In the genomic region with DNA sequence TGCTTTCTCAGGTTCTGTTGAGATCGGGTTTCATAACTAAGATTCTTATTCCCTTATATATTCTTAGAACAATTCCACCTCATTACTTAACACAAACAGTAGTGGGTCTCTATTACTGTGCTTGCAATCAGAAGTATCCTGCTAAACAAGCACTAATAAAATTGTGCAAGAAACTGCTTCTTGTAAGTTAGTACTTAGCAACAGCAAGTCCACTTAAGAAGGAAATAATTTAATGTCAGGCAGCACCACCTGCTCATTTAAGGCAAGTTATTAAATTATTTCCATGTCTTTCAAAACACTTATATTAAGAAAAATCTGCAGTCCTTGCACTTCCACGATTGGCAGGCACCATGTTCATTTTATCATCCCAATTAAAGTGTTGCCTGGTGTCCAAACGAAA, we compare ENCODE assay signal across 17 cellular contexts.
DNase-seq lines count a peak whose midpoint lies in the region; ATAC-seq, FAIRE-seq and TF ChIP-seq lines count a peak whose summit lies in the region.
"Had no signal": no experiment of that assay in that cellular context is flagged by ENCODE, and none has a peak within 500 bp of the region (broad histone marks: within the 10 kb centered on the region; RNA-seq: fewer than 3 reads in every experiment).

No MANE protein-coding gene starts in this region.

- POLR2A ChIA-PET in A549 (lab: Yijun Ruan, JAX): no interaction called here
- POLR2A ChIA-PET in naive thymus-derived CD8-positive, alpha-beta T cell (lab: Charles Lee): interaction anchor here (0.7 to 4.9 kb wide), 3 partner anchors 9 to 19 kb away, joined by 4 to 59 read pairs (median 6); no protein-coding TSS in a partner anchor
- POLR2A ChIA-PET in SK-N-SH (lab: Yijun Ruan, JAX): no interaction called here

- H3K36me3 ChIP-seq in GM23248 (ENCODE audit: low read depth) (peaks cover 13% of the 10 kb centered on the region; the same call in 1 of the 2 replicates), SK-N-SH (replicated peaks in 1 of 2; ENCODE audit: control insufficient read depth in 1 of 2, insufficient read depth in 2 of 2, low read length in 1 of 2) (peaks cover 6 to 23% of the 10 kb centered on the region in 2 experiments), colonic mucosa (no peaks in the 10 kb centered on the region), suprapubic skin (no peaks in the 10 kb centered on the region)
- H3K36me3 ChIP-seq: adrenal gland, esophagus squamous epithelium had no signal

- peak overlapping the region in 1 of 2 experiments; percentile 51; a peak in 3 of 6 replicates for H3K27ac ChIP-seq in A549
- H3K27ac ChIP-seq in GM23248: peak overlapping the region; percentile 88
- H3K27ac ChIP-seq in SK-N-SH (ENCODE audit: low read depth in 2 of 2, low read length in 1 of 2): no peak overlapping the region
- no peak overlapping the region for H3K27ac ChIP-seq in colonic mucosa
- H3K27ac ChIP-seq in suprapubic skin: no peak overlapping the region
- H3K27ac ChIP-seq: C4-2B had no signal

- no peaks in the 10 kb centered on the region for H3K27me3 Mint-ChIP-seq in naive thymus-derived CD8-positive, alpha-beta T cell
- no peaks in the 10 kb centered on the region for H3K27me3 Mint-ChIP-seq in CD14-positive monocyte (ENCODE audit: low read depth in 3 of 3)

- no peak for DNase-seq in A549 (ENCODE audit: low read depth in 1 of 2, low spot score in 1 of 2)
- peak; percentile 29 for DNase-seq in GM23248
- DNase-seq in choroid plexus epithelial cell (ENCODE audit: low read depth): peak; percentile 59
- no peak for DNase-seq in naive thymus-derived CD8-positive, alpha-beta T cell
- DNase-seq in SK-N-SH: no peak
- no peak for DNase-seq in CD14-positive monocyte (ENCODE audit: low spot score)
- no peak for DNase-seq in colonic mucosa
- no peak for DNase-seq in suprapubic skin (ENCODE audit: low spot score in 2 of 2)
- DNase-seq: adrenal gland; esophagus squamous epithelium; mesendoderm; NCI-H2107; NK-92 treated with Interleukin-12 subunit alpha and Interleukin-12 subunit beta, amount 100 ng/mL, for 24 hours; SHP77 had no signal

- peaks cover 16% of the 10 kb centered on the region; the same call in 2 of the 3 replicates for H3K4me1 ChIP-seq in A549
- peaks cover 58% of the 10 kb centered on the region for H3K4me1 ChIP-seq in GM23248 (ENCODE audit: insufficient read depth)
- peaks cover 7 to 23% of the 10 kb centered on the region in 2 experiments; a peak in 3 of 4 replicates for H3K4me1 ChIP-seq in SK-N-SH (ENCODE audit: control insufficient read depth in 1 of 2, insufficient read depth in 2 of 2, low read depth in 1 of 2, low read length in 1 of 2)
- H3K4me1 ChIP-seq in colonic mucosa: no peaks in the 10 kb centered on the region
- H3K4me1 ChIP-seq in suprapubic skin: peaks cover 17% of the 10 kb centered on the region

- TF ChIP-seq EP300 in A549 (IDR thresholded peaks at IDR 0.05) (no peak), SK-N-SH (IDR thresholded peaks at IDR 0.05; ENCODE audit: borderline replicate concordance in 1 of 2, low read depth in 1 of 2, low read length in 1 of 2) (no peak), suprapubic skin (IDR thresholded peaks at IDR 0.05) (no peak)

- in situ Hi-C loops in GM23248 (cut with MboI): no loop called here

- TF ChIP-seq POLR2A in A549 (IDR thresholded peaks at IDR 0.05; ENCODE audit: low read length) (no peak), suprapubic skin (IDR thresholded peaks at IDR 0.05) (no peak)

- peaks cover 0 to 10% (median 0%) of the 10 kb centered on the region in 9 donors for H3K9me3 Mint-ChIP-seq in naive thymus-derived CD8-positive, alpha-beta T cell
- peaks cover 0 to 5% (median 2%) of the 10 kb centered on the region in 7 donors for H3K9me3 Mint-ChIP-seq in CD14-positive monocyte

- CTCF ChIA-PET in A549 (lab: Yijun Ruan, JAX) (no interaction called here), SK-N-SH (lab: Yijun Ruan, JAX) (interaction anchor here (1.0 to 1.2 kb wide), 2 partner anchors 102 to 545 kb away, joined by 3 read pairs; no protein-coding TSS in a partner anchor)

- peak overlapping the region in 6 of 10 donors; percentile 38 to 87 (median 78) for H3K27ac Mint-ChIP-seq in naive thymus-derived CD8-positive, alpha-beta T cell
- no peak overlapping the region for H3K27ac Mint-ChIP-seq in CD14-positive monocyte

- peaks cover 4 to 8% (median 6%) of the 10 kb centered on the region in 3 donors for H3K36me3 Mint-ChIP-seq in naive thymus-derived CD8-positive, alpha-beta T cell
- H3K36me3 Mint-ChIP-seq in CD14-positive monocyte: peaks cover 2 to 8% of the 10 kb centered on the region in 2 donors

- H3K27me3 ChIP-seq in GM23248 (replicated peaks; ENCODE audit: insufficient read depth) (no peaks in the 10 kb centered on the region), SK-N-SH (ENCODE audit: insufficient read depth) (no peaks in the 10 kb centered on the region), colonic mucosa (no peaks in the 10 kb centered on the region), suprapubic skin (no peaks in the 10 kb centered on the region)
- H3K27me3 ChIP-seq: adrenal gland, esophagus squamous epithelium had no signal

- 0 out of 3 replicates have a peak overlapping the region, but pooled peaks have one; percentile 5 for H3K4me2 ChIP-seq in A549
- H3K4me2 ChIP-seq in GM23248 (ENCODE audit: unreplicated experiment): peak overlapping the region; percentile 45
- no peak overlapping the region for H3K4me2 ChIP-seq in SK-N-SH

- no peak overlapping the region for H2AFZ ChIP-seq in GM23248
- no peak overlapping the region for H2AFZ ChIP-seq in SK-N-SH (ENCODE audit: low read depth)

- TF ChIP-seq RAD21 in A549 (conservative IDR thresholded peaks at IDR 0.05 in 1 of 2, IDR thresholded peaks at IDR 0.05 in 1 of 2): no peak
- no peak for TF ChIP-seq RAD21 in SK-N-SH (IDR thresholded peaks at IDR 0.05; ENCODE audit: low read length)

- H3F3A ChIP-seq in GM23248 (ENCODE audit: insufficient read depth): peaks cover 67% of the 10 kb centered on the region
- H3F3A ChIP-seq in SK-N-SH (replicated peaks; ENCODE audit: insufficient read depth): peaks cover 24% of the 10 kb centered on the region

- H3K9me2 ChIP-seq in GM23248 (ENCODE audit: insufficient read depth) (no peaks in the 10 kb centered on the region), SK-N-SH (no peaks in the 10 kb centered on the region)

- H3K4me3 ChIP-seq in A549: no peak overlapping the region
- H3K4me3 ChIP-seq in GM23248: no peak overlapping the region; the same call in 1 of the 2 replicates
- H3K4me3 ChIP-seq in choroid plexus epithelial cell (ENCODE audit: low read depth, low read length): no peak overlapping the region
- H3K4me3 ChIP-seq in SK-N-SH (ENCODE audit: low read depth in 2 of 2, low read length in 1 of 2): no peak overlapping the region
- H3K4me3 ChIP-seq in colonic mucosa: no peak overlapping the region
- H3K4me3 ChIP-seq in suprapubic skin: no peak overlapping the region
- H3K4me3 ChIP-seq: adrenal gland, esophagus squamous epithelium had no signal

- H3K4me3 Mint-ChIP-seq in naive thymus-derived CD8-positive, alpha-beta T cell: peak overlapping the region in 4 of 10 donors; percentile 7 to 70 (median 34)
- no peak overlapping the region for H3K4me3 Mint-ChIP-seq in CD14-positive monocyte

- no peak for FAIRE-seq in A549 (lab: Jason Lieb, UNC)
- FAIRE-seq: GM12891, urothelium cell line had no signal

- peaks cover 33 to 74% (median 65%) of the 10 kb centered on the region in 4 donors for H3K4me1 Mint-ChIP-seq in naive thymus-derived CD8-positive, alpha-beta T cell
- H3K4me1 Mint-ChIP-seq in CD14-positive monocyte: peaks cover 20% of the 10 kb centered on the region

- H4K20me1 ChIP-seq in GM23248 (ENCODE audit: insufficient read depth) (no peaks in the 10 kb centered on the region), SK-N-SH (ENCODE audit: insufficient read depth) (no peaks in the 10 kb centered on the region)

- H3K9me3 ChIP-seq in A549 (peaks cover 8% of the 10 kb centered on the region; the same call in 2 of the 3 replicates), GM23248 (ENCODE audit: low read depth) (no peaks in the 10 kb centered on the region), SK-N-SH (no peaks in the 10 kb centered on the region), colonic mucosa (no peaks in the 10 kb centered on the region), suprapubic skin (no peaks in the 10 kb centered on the region)
- H3K9me3 ChIP-seq: adrenal gland had no signal

- intact Hi-C loops in CD14-positive monocyte (cut with micrococcal nuclease): loop anchor here in 1 of 2 donors (10.0 kb wide), 1 partner anchor 499 kb away; no protein-coding TSS in a partner anchor
- intact Hi-C loops in colonic mucosa (cut with DNase I): no loop called here

- TF ChIP-seq CTCF in A549 (IDR thresholded peaks at IDR 0.05) (no peak), choroid plexus epithelial cell (conservative IDR thresholded peaks at IDR 0.05; ENCODE audit: low read depth, low read length) (no peak), SK-N-SH (IDR thresholded peaks at IDR 0.05) (no peak), CD14-positive monocyte (IDR thresholded peaks at IDR 0.05) (no peak), colonic mucosa (IDR thresholded peaks at IDR 0.05) (no peak), suprapubic skin (IDR thresholded peaks at IDR 0.05) (no peak)

- H3K79me2 ChIP-seq in GM23248 (ENCODE audit: insufficient read depth) (peaks cover 90% of the 10 kb centered on the region), SK-N-SH (ENCODE audit: insufficient read depth) (peaks cover 63% of the 10 kb centered on the region)

- ATAC-seq in A549: no peak
- no peak for ATAC-seq in naive thymus-derived CD8-positive, alpha-beta T cell

- H3K9ac ChIP-seq in GM23248 (peak overlapping the region; percentile 46), SK-N-SH (no peak overlapping the region), colonic mucosa (ENCODE audit: low read depth in 2 of 2, low read length in 2 of 2) (no peak overlapping the region)

- 80% methylated on average over 3 of the region's 3 CpGs for WGBS in A549 (ENCODE audit: missing lambda C conversion rate)
- 51 to 59% methylated on average over 3 of the region's 3 CpGs for WGBS in GM23248 (ENCODE audit: low coverage in 1 of 2, low lambda C conversion rate in 2 of 2, missing lambda C conversion rate in 2 of 2), 2 experiments
- 87% methylated on average over 3 of the region's 3 CpGs for WGBS in SK-N-SH (ENCODE audit: low lambda C conversion rate)
- WGBS in suprapubic skin: 83% methylated on average over 3 of the region's 3 CpGs

TF ChIP-seq in A549, 52 proteins besides CTCF, POLR2A, EP300 and RAD21:
- TF ChIP-seq MAZ (IDR thresholded peaks at IDR 0.05; ENCODE audit: borderline replicate concordance, low read depth, low read length): no peak
- TF ChIP-seq CEBPB (IDR thresholded peaks at IDR 0.05): 0 out of 4 replicates have a peak, but pooled peaks of 1 of the 2 experiments have one; percentile 5

TF ChIP-seq in SK-N-SH, 30 proteins besides CTCF, POLR2A, EP300 and RAD21:
- TF ChIP-seq FOXM1 (IDR thresholded peaks at IDR 0.05; ENCODE audit: low read depth) (no peak), MEF2A (IDR thresholded peaks at IDR 0.05; ENCODE audit: borderline replicate concordance, low read depth) (no peak)

Comparison
In these comparisons a context has a peak if more than half of its experiments do, and no peak if none do; other contexts are left out.
1. DNase-seq: peak in GM23248 (single experiment) and choroid plexus epithelial cell (single experiment); none in A549 (0 of 2), naive thymus-derived CD8-positive, alpha-beta T cell (0 of 10), SK-N-SH (single experiment), CD14-positive monocyte (single experiment), colonic mucosa (single experiment) and suprapubic skin (0 of 2).
2. H3K27ac Mint-ChIP-seq: peak in naive thymus-derived CD8-positive, alpha-beta T cell (6 of 10); none in CD14-positive monocyte (0 of 7).